8 cellular contexts compared by ENCODE assay signal in genomic region chr20:34362502-34363061, GRCh38. TPM values are rescaled to one million over a fixed set of nuclear protein-coding genes. Genes with fewer than 3 reads are reported as not detected.
DNase-seq lines count a peak whose midpoint lies in the region; ATAC-seq, FAIRE-seq and TF ChIP-seq lines count a peak whose summit lies in the region.

No MANE protein-coding gene starts in this region.

- peaks cover 12% of the 10 kb centered on the region for H3K36me3 ChIP-seq in MG63
- no peaks in the 10 kb centered on the region for H3K36me3 ChIP-seq in duodenal mucosa (ENCODE audit: control insufficient read depth in 1 of 2, insufficient read depth in 2 of 2, low read length in 2 of 2)
- H3K36me3 ChIP-seq in parathyroid adenoma (ENCODE audit: control insufficient read depth, insufficient read depth, low read length): no peaks in the 10 kb centered on the region

- H2AFZ ChIP-seq in parathyroid adenoma: peak overlapping the region; percentile 99

- H3K4me3 ChIP-seq in GM12865 (ENCODE audit: low read depth, low read length): peak overlapping the region; percentile 88
- H3K4me3 ChIP-seq in MG63: peak overlapping the region; percentile 62
- peak overlapping the region; percentile 67 to 68 for H3K4me3 ChIP-seq in duodenal mucosa (ENCODE audit: low read depth in 1 of 2, low read length in 2 of 2)
- peak overlapping the region; percentile 94 for H3K4me3 ChIP-seq in parathyroid adenoma (ENCODE audit: low read depth, low read length)

- peaks cover 26% of the 10 kb centered on the region for H3K79me2 ChIP-seq in parathyroid adenoma

- H3K4me1 ChIP-seq in duodenal mucosa (ENCODE audit: control insufficient read depth in 1 of 2, insufficient read depth in 2 of 2, low read length in 2 of 2) (peaks cover 23 to 29% of the 10 kb centered on the region in 2 donors), parathyroid adenoma (peaks cover 9% of the 10 kb centered on the region)

- no peak for FAIRE-seq in frontal cortex (lab: Jason Lieb, UNC)

- TF ChIP-seq CTCF in GM12865 (IDR thresholded peaks at IDR 0.05; ENCODE audit: insufficient read depth, low read depth, low read length, missing control alignments): no peak
- TF ChIP-seq CTCF in parathyroid adenoma (IDR thresholded peaks at IDR 0.05): no peak

- DNase-seq in GM12865 (ENCODE audit: low read depth): peak; percentile 6
- DNase-seq in MG63: no peak
- no peak for DNase-seq in frontal cortex (ENCODE audit: low spot score in 2 of 2)
- no peak for DNase-seq in NCI-H2196 (lab: John Stamatoyannopoulos, UW; ENCODE audit: unreplicated experiment)

- H3K4me2 ChIP-seq in parathyroid adenoma (ENCODE audit: low read length): peak overlapping the region; percentile 64

- H3K27me3 ChIP-seq in MG63 (no peaks in the 10 kb centered on the region), duodenal mucosa (ENCODE audit: control insufficient read depth in 1 of 2, insufficient read depth in 2 of 2, low read length in 2 of 2) (no peaks in the 10 kb centered on the region), parathyroid adenoma (ENCODE audit: control insufficient read depth, insufficient read depth, low read length) (no peaks in the 10 kb centered on the region)

- ATAC-seq in GM18909 (IDR thresholded peaks at IDR 0.05; ENCODE audit: poor library complexity, unreplicated experiment): no peak
- no peak for ATAC-seq in GM21825 (IDR thresholded peaks at IDR 0.05; ENCODE audit: unreplicated experiment)

- H3K9me3 ChIP-seq in MG63: no peaks in the 10 kb centered on the region
- no peaks in the 10 kb centered on the region for H3K9me3 ChIP-seq in duodenal mucosa (ENCODE audit: control insufficient read depth in 1 of 2, low read length in 2 of 2)
- H3K9me3 ChIP-seq in parathyroid adenoma (ENCODE audit: control insufficient read depth, low read length): no peaks in the 10 kb centered on the region

- H3K27ac ChIP-seq in duodenal mucosa (ENCODE audit: low read depth, low read length) (no peak overlapping the region), parathyroid adenoma (no peak overlapping the region)

- H3K9ac ChIP-seq in duodenal mucosa (ENCODE audit: low read depth in 1 of 2, low read length in 2 of 2) (peak overlapping the region in 1 of 2 donors; percentile 88), parathyroid adenoma (no peak overlapping the region)

RNA-seq across cellular contexts. Expression of gene ITCH, which starts 0.5 kb away (rescaled TPM):
- 26.2 and 47.8 TPM in 2 replicates for total RNA-seq in MG63 (2014; rRNA removed; shearing (Covaris generic); ENCODE audit: low replicate concordance)
- 102 TPM for total RNA-seq in frontal cortex

RNA-seq across cellular contexts. Expression of gene AHCY, which starts 59.4 kb away (rescaled TPM):
- 151 and 216 TPM in 2 replicates for total RNA-seq in MG63 (2014; rRNA removed; shearing (Covaris generic); ENCODE audit: low replicate concordance)
- total RNA-seq in frontal cortex: 50.5 TPM
